10 cellular contexts compared by ENCODE assay signal in the genomic region with DNA sequence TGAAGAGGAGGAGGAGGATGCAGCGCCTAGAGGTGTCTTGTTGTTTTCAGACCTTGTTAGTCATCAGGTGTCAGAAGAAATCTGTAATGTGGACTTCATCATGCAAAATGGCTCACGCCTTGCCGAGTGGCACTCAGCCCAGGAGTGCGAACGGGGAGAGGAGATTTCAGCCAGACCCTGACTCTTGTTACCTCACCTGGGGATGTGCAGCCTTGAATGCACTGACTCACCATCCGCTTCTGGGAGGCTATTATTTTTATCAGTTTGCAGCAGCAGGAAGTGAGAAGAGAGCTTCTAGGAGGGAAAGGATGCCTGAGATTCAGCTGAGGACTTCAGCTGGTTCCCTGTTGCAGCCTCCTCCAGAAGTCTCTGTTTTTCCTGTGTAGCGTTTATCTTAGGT. TPM values are rescaled to one million over a fixed set of nuclear protein-coding genes. Genes with fewer than 3 reads are reported as not detected.
DNase-seq lines count a peak whose midpoint lies in the region; ATAC-seq, FAIRE-seq and TF ChIP-seq lines count a peak whose summit lies in the region.
"Had no signal": no experiment of that assay in that cellular context is flagged by ENCODE, and none has a peak within 500 bp of the region (broad histone marks: within the 10 kb centered on the region; RNA-seq: fewer than 3 reads in every experiment).

No MANE protein-coding gene starts in this region.

- no peak overlapping the region for H3K27ac ChIP-seq in CD4-positive, alpha-beta memory T cell (ENCODE audit: low read depth, low read length)
- peak overlapping the region; percentile 63 for H3K27ac ChIP-seq in keratinocyte (ENCODE audit: control insufficient read depth, insufficient read depth, low read length)
- H3K27ac ChIP-seq in upper lobe of right lung: no peak overlapping the region
- H3K27ac ChIP-seq: KMS-11 had no signal

- peaks cover 10% of the 10 kb centered on the region for H3K4me1 ChIP-seq in CD4-positive, alpha-beta memory T cell (ENCODE audit: insufficient read depth, low read length)
- H3K4me1 ChIP-seq in keratinocyte (ENCODE audit: control insufficient read depth, extremely low read depth, insufficient read depth, low read length): peaks cover 52% of the 10 kb centered on the region
- H3K4me1 ChIP-seq in upper lobe of right lung: peaks cover 5% of the 10 kb centered on the region

- no peaks in the 10 kb centered on the region for H3K27me3 ChIP-seq in CD4-positive, alpha-beta memory T cell (ENCODE audit: insufficient read depth, low read length)
- H3K27me3 ChIP-seq in keratinocyte (ENCODE audit: control insufficient read depth, extremely low read depth, insufficient read depth, low read length) (no peaks in the 10 kb centered on the region), upper lobe of right lung (no peaks in the 10 kb centered on the region)

- peaks cover 7 to 9% of the 10 kb centered on the region in 2 donors for H3K27me3 Mint-ChIP-seq in CD4-positive, alpha-beta memory T cell
- peaks cover 34% of the 10 kb centered on the region for H3K27me3 Mint-ChIP-seq in IgD-negative memory B cell

- dilution Hi-C loops in keratinocyte (cut with MboI; ENCODE audit: extremely low pct_ligation_motif_present, low sequenced_read_pairs): no loop called here

- POLR2A ChIA-PET in CD4-positive, alpha-beta memory T cell (lab: Charles Lee; ENCODE audit: partially characterized antibody): interaction anchor here (0.9 to 3.2 kb wide), 7 partner anchors 25 to 621 kb away, joined by 3 to 37 read pairs (median 3); no protein-coding TSS in a partner anchor

- no peak overlapping the region for H3K4me3 ChIP-seq in CD4-positive, alpha-beta memory T cell (ENCODE audit: low read length in 2 of 2)
- H3K4me3 ChIP-seq in keratinocyte (ENCODE audit: control insufficient read depth in 2 of 3, extremely low read depth in 1 of 3, insufficient read depth in 2 of 3, low read depth in 1 of 3, low read length in 3 of 3): peak overlapping the region in 1 of 3 experiments; percentile 14
- H3K4me3 ChIP-seq in upper lobe of right lung: no peak overlapping the region

- H3K79me2 ChIP-seq in keratinocyte (ENCODE audit: control insufficient read depth, insufficient read depth, low read length): no peaks in the 10 kb centered on the region

- H3K9me3 ChIP-seq in CD4-positive, alpha-beta memory T cell (ENCODE audit: control insufficient read depth in 1 of 2, low read length in 2 of 2): no peaks in the 10 kb centered on the region
- H3K9me3 ChIP-seq in keratinocyte (ENCODE audit: control insufficient read depth, low read depth, low read length) (no peaks in the 10 kb centered on the region), upper lobe of right lung (no peaks in the 10 kb centered on the region)

- intact Hi-C loops in CD4-positive, alpha-beta memory T cell (cut with micrococcal nuclease): loop anchor here (5.0 kb wide), 2 partner anchors 658 to 678 kb away; a partner anchor contains a TSS
- intact Hi-C loops in upper lobe of right lung (cut with DNase I): loop anchor here (5.0 kb wide), 1 partner anchor 598 kb away; no protein-coding TSS in a partner anchor

- H3K9me3 Mint-ChIP-seq in CD4-positive, alpha-beta memory T cell: no peaks in the 10 kb centered on the region
- peaks cover 0 to 1% (median 0%) of the 10 kb centered on the region in 3 donors for H3K9me3 Mint-ChIP-seq in IgD-negative memory B cell

- H4K20me1 ChIP-seq in keratinocyte (ENCODE audit: control insufficient read depth, extremely low read depth, insufficient read depth, low read length): no peaks in the 10 kb centered on the region

- H3K9me1 ChIP-seq in keratinocyte (ENCODE audit: control insufficient read depth, extremely low read depth, insufficient read depth, low read length): no peaks in the 10 kb centered on the region

- H3K27ac Mint-ChIP-seq in CD4-positive, alpha-beta memory T cell: peak overlapping the region in 2 of 7 donors; percentile 24 to 31
- H3K27ac Mint-ChIP-seq in IgD-negative memory B cell: no peak overlapping the region

- TF ChIP-seq CTCF in keratinocyte (optimal IDR thresholded peaks at IDR 0.05 in 1 of 3, IDR thresholded peaks at IDR 0.05 in 1 of 3, conservative IDR thresholded peaks at IDR 0.05 in 1 of 3; ENCODE audit: extremely low read depth in 1 of 3, insufficient read depth in 2 of 3, low read length in 3 of 3): no peak
- no peak for TF ChIP-seq CTCF in upper lobe of right lung (IDR thresholded peaks at IDR 0.05)

- H2AFZ ChIP-seq in keratinocyte (ENCODE audit: control insufficient read depth, low read length): no peak overlapping the region

- H3K9ac ChIP-seq in keratinocyte (ENCODE audit: control insufficient read depth, extremely low read depth, insufficient read depth, low read length): peak overlapping the region; percentile 70
- H3K9ac ChIP-seq: KMS-11 had no signal

- peak in 1 of 5 donors; percentile 39 for DNase-seq in CD4-positive, alpha-beta memory T cell
- peak; percentile 43 to 52 for DNase-seq in activated T-cell treated with anti-CD3 and anti-CD28 coated beads, Interleukin-2, amount 50 U/mL, for 48 hours
- peak; percentile 63 for DNase-seq in keratinocyte (ENCODE audit: low read depth, low spot score)
- DNase-seq in upper lobe of right lung: no peak
- DNase-seq in AG20443 (ENCODE audit: low spot score): no peak
- DNase-seq: effector memory CD4-positive, alpha-beta T cell had no signal

- H3K4me2 ChIP-seq in keratinocyte (ENCODE audit: control insufficient read depth, extremely low read depth, insufficient read depth, low read depth, low read length): peak overlapping the region; percentile 94

- FAIRE-seq in keratinocyte (lab: Jason Lieb, UNC): peak; percentile 97

- ATAC-seq in GM18861 (IDR thresholded peaks at IDR 0.05; ENCODE audit: unreplicated experiment): no peak
- ATAC-seq in GM19455 (IDR thresholded peaks at IDR 0.05; ENCODE audit: unreplicated experiment): no peak
- no peak for ATAC-seq in upper lobe of right lung

- no peaks in the 10 kb centered on the region for H3K36me3 Mint-ChIP-seq in CD4-positive, alpha-beta memory T cell
- peaks cover 2% of the 10 kb centered on the region for H3K36me3 Mint-ChIP-seq in IgD-negative memory B cell

- CTCF ChIA-PET in CD4-positive, alpha-beta memory T cell (lab: Charles Lee; ENCODE audit: partially characterized antibody): interaction anchor here (1.0 to 8.2 kb wide), 40 partner anchors 9 to 1316 kb away, joined by 3 to 480 read pairs (median 14); a partner anchor contains a TSS

- H3K4me1 Mint-ChIP-seq in CD4-positive, alpha-beta memory T cell: peaks cover 5 to 21% (median 7%) of the 10 kb centered on the region in 4 donors
- H3K4me1 Mint-ChIP-seq in IgD-negative memory B cell: peaks cover 4 to 5% (median 5%) of the 10 kb centered on the region in 3 donors

- no peaks in the 10 kb centered on the region for H3K36me3 ChIP-seq in CD4-positive, alpha-beta memory T cell (ENCODE audit: insufficient read depth, low read length)
- H3K36me3 ChIP-seq in keratinocyte (ENCODE audit: control insufficient read depth in 2 of 2, extremely low read depth in 1 of 2, insufficient read depth in 2 of 2, low read length in 2 of 2) (no peaks in the 10 kb centered on the region), upper lobe of right lung (no peaks in the 10 kb centered on the region)

- peak overlapping the region in 6 of 8 donors; percentile 6 to 71 (median 36) for H3K4me3 Mint-ChIP-seq in CD4-positive, alpha-beta memory T cell
- peak overlapping the region in 3 of 4 donors; percentile 2 to 89 (median 76) for H3K4me3 Mint-ChIP-seq in IgD-negative memory B cell

RNA-seq across cellular contexts. Expression of a gene that starts 48.1 kb away (rescaled TPM):
- total RNA-seq in CD4-positive, alpha-beta memory T cell: 10 to 100 TPM; 26.4 to 27.6 TPM
- 1 to 10 TPM; 2.9 to 8.3 TPM for polyA plus RNA-seq in CD4-positive, alpha-beta memory T cell
- polyA plus RNA-seq in IgD-negative memory B cell (6.6 TPM), keratinocyte (0.17 to 0.23 TPM (median 0.18 TPM) in 3 replicates)
- not detected for polyA plus RNA-seq in keratinocyte (2011; ENCODE audit: low read depth)
- 0.14 and 0.15 TPM in 2 replicates for polyA plus RNA-seq in keratinocyte (2011; cell fraction: cytosol; rRNA removed)
- 0.08 and 0.25 TPM in 2 replicates for polyA plus RNA-seq in keratinocyte (2011; cell fraction: nucleus; rRNA removed)
- polyA plus RNA-seq in keratinocyte (2012; ENCODE audit: low replicate concordance): 0.10 and 0.24 TPM in 2 replicates
- 0.23 to 0.48 TPM in 2 of 3 replicates, not detected in the other for polyA minus RNA-seq in keratinocyte
- not detected for polyA minus RNA-seq in keratinocyte (2011; cell fraction: cytosol; rRNA and poly(A)+ RNA removed)
- 0.11 TPM in 1 of 2 replicates, not detected in the other for polyA minus RNA-seq in keratinocyte (2011; cell fraction: nucleus; rRNA and poly(A)+ RNA removed)
- 15.7 TPM for total RNA-seq in upper lobe of right lung

Comparison
In these comparisons a context has a peak if more than half of its experiments do, and no peak if none do; other contexts are left out.
1. DNase-seq: peak in activated T-cell treated with anti-CD3 and anti-CD28 coated beads, Interleukin-2, amount 50 U/mL, for 48 hours (2 of 2) and keratinocyte (single experiment); none in upper lobe of right lung (single experiment) and AG20443 (single experiment).